Comparison of ENCODE assay signal across 15 cellular contexts in genomic region chr12:6328945-6329692, GRCh38. TPM values are rescaled to one million over a fixed set of nuclear protein-coding genes. Genes with fewer than 3 reads are reported as not detected.
DNase-seq lines count a peak whose midpoint lies in the region; ATAC-seq and TF ChIP-seq lines count a peak whose summit lies in the region.
"Had no signal": no experiment of that assay in that cellular context is flagged by ENCODE, and none has a peak within 500 bp of the region (broad histone marks: within the 10 kb centered on the region; RNA-seq: fewer than 3 reads in every experiment).

No MANE protein-coding gene starts in this region.

- H2AFZ ChIP-seq in H9 (ENCODE audit: low read length) (no peak overlapping the region), mammary epithelial cell (ENCODE audit: low read depth, low read length) (no peak overlapping the region)

- CTCF ChIA-PET in mammary epithelial cell (lab: Charles Lee; ENCODE audit: low non-redundant PET) = no interaction called here

- no peak overlapping the region for H2BK120ac ChIP-seq in H9 (ENCODE audit: low read depth, low read length, poor library complexity, severe bottlenecking)

- no peak overlapping the region for H3K56ac ChIP-seq in H9 (ENCODE audit: insufficient read length, low read depth, low read length)

- no peaks in the 10 kb centered on the region for H3K9me3 ChIP-seq in H9 (ENCODE audit: control insufficient read depth, low read depth, low read length)
- no peaks in the 10 kb centered on the region for H3K9me3 ChIP-seq in mammary epithelial cell (replicated peaks; ENCODE audit: insufficient read depth, low read length)
- H3K9me3 ChIP-seq: SJCRH30 had no signal

- H3K9ac ChIP-seq in H9 (ENCODE audit: extremely low read depth, insufficient read length, low read length) (no peak overlapping the region), mammary epithelial cell (ENCODE audit: insufficient read depth, low read length) (no peak overlapping the region)

- H3K4me1 ChIP-seq in H9 (ENCODE audit: insufficient read depth, low read length) (peaks cover 9% of the 10 kb centered on the region; the same call in 1 of the 2 replicates), mammary epithelial cell (ENCODE audit: insufficient read depth, low read length) (peaks cover 40% of the 10 kb centered on the region)
- H3K4me1 ChIP-seq: SJCRH30 had no signal

- H3K23me2 ChIP-seq in H9 (ENCODE audit: insufficient read length, low read depth, low read length, poor library complexity, severe bottlenecking) = no peaks in the 10 kb centered on the region

- H3K9me3 Mint-ChIP-seq in H9 = no peaks in the 10 kb centered on the region
- no peaks in the 10 kb centered on the region for H3K9me3 Mint-ChIP-seq in stimulated activated effector memory CD8-positive, alpha-beta T cell treated with anti-CD3 and anti-CD28 coated beads, Interleukin-12 subunit alpha, Interleukin-12 subunit beta, amount 100 ng/mL, for 72 hours
- H3K9me3 Mint-ChIP-seq: activated CD4-positive, alpha-beta T cell treated with anti-CD3 and anti-CD28 coated beads, Interleukin-2, amount 10 ng/mL, durations not matched to agents 24 days and 14 days; activated T-cell treated with anti-CD3 and anti-CD28 coated beads, Interleukin-2, amount 50 U/mL, for 4 hours; CD4-positive, alpha-beta memory T cell; type B pancreatic cell had no signal

- no peak overlapping the region for H4K8ac ChIP-seq in H9 (replicated peaks; ENCODE audit: insufficient read length, low read depth, low read length)

- in situ Hi-C loops in mammary epithelial cell (cut with MboI; ENCODE audit: low sequenced_read_pairs in 2 of 2) = no loop called here

- intact Hi-C loops in mammary epithelial cell (cut with micrococcal nuclease) = no loop called here

- no peak overlapping the region for H4K91ac ChIP-seq in H9 (ENCODE audit: insufficient read length, low read depth, low read length)

- no peak overlapping the region for H2BK15ac ChIP-seq in H9 (ENCODE audit: low read depth, low read length)

- no peak overlapping the region for H3T11ph ChIP-seq in H9 (ENCODE audit: low read length)

- H3K27me3 ChIP-seq in H9 (ENCODE audit: insufficient read depth, low read length) (no peaks in the 10 kb centered on the region), mammary epithelial cell (ENCODE audit: insufficient read depth, low read length) (no peaks in the 10 kb centered on the region)
- H3K27me3 ChIP-seq: SJCRH30 had no signal

- H3K36me3 Mint-ChIP-seq in H9 (ENCODE audit: insufficient read depth in 1 of 3, low read depth in 3 of 3) = peaks cover 38 to 68% (median 53%) of the 10 kb centered on the region in 3 experiments; a peak in 6 of 7 replicates
- peaks cover 92% of the 10 kb centered on the region for H3K36me3 Mint-ChIP-seq in stimulated activated effector memory CD8-positive, alpha-beta T cell treated with anti-CD3 and anti-CD28 coated beads, Interleukin-12 subunit alpha, Interleukin-12 subunit beta, amount 100 ng/mL, for 72 hours

- no peak overlapping the region for H4K5ac ChIP-seq in H9 (ENCODE audit: insufficient read length, low read depth, low read length)

- TF ChIP-seq CTCF in H9 (conservative IDR thresholded peaks at IDR 0.05) = no peak
- no peak for TF ChIP-seq CTCF in mammary epithelial cell (conservative IDR thresholded peaks at IDR 0.05 in 1 of 2, IDR thresholded peaks at IDR 0.05 in 1 of 2; ENCODE audit: extremely low read depth in 1 of 2, insufficient read depth in 1 of 2, low read depth in 1 of 2, low read length in 2 of 2)

- no peak overlapping the region for H3K18ac ChIP-seq in H9 (ENCODE audit: insufficient read length, low read depth, low read length)

- WGBS in H9 (ENCODE audit: extremely low coverage, insufficient read length, low lambda C conversion rate) = no CpG with 5 or more reads among the region's 74 CpGs
- 81% methylated on average over 34 of the region's 74 CpGs for WGBS in mammary epithelial cell (ENCODE audit: low coverage, missing lambda C conversion rate)

- peak; percentile 91 for DNase-seq in H9
- no peak for DNase-seq in mammary epithelial cell
- DNase-seq in stimulated activated effector memory CD8-positive, alpha-beta T cell treated with anti-CD3 and anti-CD28 coated beads, Interleukin-12 subunit alpha, Interleukin-12 subunit beta, amount 100 ng/mL, for 72 hours (ENCODE audit: low spot score in 2 of 2) = no peak
- no peak for DNase-seq in NCI-H1436 (lab: John Stamatoyannopoulos, UW)
- no peak for DNase-seq in stimulated activated CD8-positive, alpha-beta memory T cell treated with anti-CD3 and anti-CD28 coated beads, Interleukin-4, amount 100 ng/mL, for 48 hours
- DNase-seq: activated CD4-positive, alpha-beta T cell treated with anti-CD3 and anti-CD28 coated beads, Interleukin-2, amount 10 ng/mL, durations not matched to agents 24 days and 14 days; activated T-cell treated with anti-CD3 and anti-CD28 coated beads, Interleukin-2, amount 50 U/mL, for 4 hours; amniotic stem cell; CD4-positive, alpha-beta memory T cell; NCI-H1694 treated with DMSO at 0.1 percent for 48 hours; NCI-H510A; SJCRH30 had no signal

- H3K4ac ChIP-seq in H9 (ENCODE audit: low read depth, low read length) = no peak overlapping the region

- H3K27ac ChIP-seq in H9 (ENCODE audit: insufficient read length, low read depth, low read length) (no peak overlapping the region), mammary epithelial cell (ENCODE audit: insufficient read depth, low read depth, low read length) (no peak overlapping the region)
- H3K27ac ChIP-seq: HL-60, SJCRH30 had no signal

- H3K4me1 Mint-ChIP-seq in H9 = peaks cover 28 to 45% of the 10 kb centered on the region in 2 experiments
- peaks cover 31% of the 10 kb centered on the region for H3K4me1 Mint-ChIP-seq in stimulated activated effector memory CD8-positive, alpha-beta T cell treated with anti-CD3 and anti-CD28 coated beads, Interleukin-12 subunit alpha, Interleukin-12 subunit beta, amount 100 ng/mL, for 72 hours

- H2AK5ac ChIP-seq in H9 (ENCODE audit: insufficient read length, low read length) = no peak overlapping the region

- BruUV-seq in mammary epithelial cell (replicated peaks; lab: Mats Ljungman, UMichigan) = TSS peak; percentile 31

- H3K79me2 ChIP-seq in H9 (ENCODE audit: insufficient read depth, low read length) = no peaks in the 10 kb centered on the region
- H3K79me2 ChIP-seq in mammary epithelial cell (ENCODE audit: insufficient read depth, low read length) = peaks cover 34% of the 10 kb centered on the region

- no peak overlapping the region for H2BK12ac ChIP-seq in H9 (ENCODE audit: insufficient read length, low read depth, low read length)

- H3K4me3 Mint-ChIP-seq in H9 = no peak overlapping the region
- no peak overlapping the region for H3K4me3 Mint-ChIP-seq in stimulated activated effector memory CD8-positive, alpha-beta T cell treated with anti-CD3 and anti-CD28 coated beads, Interleukin-12 subunit alpha, Interleukin-12 subunit beta, amount 100 ng/mL, for 72 hours
- H3K4me3 Mint-ChIP-seq: activated CD4-positive, alpha-beta T cell treated with anti-CD3 and anti-CD28 coated beads, Interleukin-2, amount 10 ng/mL, durations not matched to agents 24 days and 14 days; activated T-cell treated with anti-CD3 and anti-CD28 coated beads, Interleukin-2, amount 50 U/mL, for 4 hours; CD4-positive, alpha-beta memory T cell; type B pancreatic cell had no signal

- peak overlapping the region in 2 of 3 experiments; percentile 39 to 61; a peak in 1 of 7 replicates for H3K27ac Mint-ChIP-seq in H9
- H3K27ac Mint-ChIP-seq in stimulated activated effector memory CD8-positive, alpha-beta T cell treated with anti-CD3 and anti-CD28 coated beads, Interleukin-12 subunit alpha, Interleukin-12 subunit beta, amount 100 ng/mL, for 72 hours = peak overlapping the region; percentile 63
- H3K27ac Mint-ChIP-seq: activated CD4-positive, alpha-beta T cell treated with anti-CD3 and anti-CD28 coated beads, Interleukin-2, amount 10 ng/mL, durations not matched to agents 24 days and 14 days had no signal

- H3K79me1 ChIP-seq in H9 (ENCODE audit: insufficient read depth, low read depth, low read length, poor library complexity, severe bottlenecking) = no peaks in the 10 kb centered on the region

- H3K14ac ChIP-seq in H9 (ENCODE audit: insufficient read depth, low read length) = no peak overlapping the region

- no peak overlapping the region for H2BK5ac ChIP-seq in H9 (ENCODE audit: insufficient read length, low read length)

- H4K20me1 ChIP-seq in H9 (ENCODE audit: control insufficient read depth, insufficient read depth, insufficient read length) (no peaks in the 10 kb centered on the region), mammary epithelial cell (ENCODE audit: insufficient read depth, low read length) (peaks cover 2% of the 10 kb centered on the region)

- no peaks in the 10 kb centered on the region for H3K27me3 Mint-ChIP-seq in H9 (ENCODE audit: low read depth)
- H3K27me3 Mint-ChIP-seq: activated CD4-positive, alpha-beta T cell treated with anti-CD3 and anti-CD28 coated beads, Interleukin-2, amount 10 ng/mL, durations not matched to agents 24 days and 14 days; CD4-positive, alpha-beta memory T cell; type B pancreatic cell had no signal

- H3K23ac ChIP-seq in H9 (ENCODE audit: insufficient read length, low read depth, low read length) = no peak overlapping the region

- no peak for ATAC-seq in stimulated activated effector memory CD8-positive, alpha-beta T cell treated with anti-CD3 and anti-CD28 coated beads, Interleukin-12 subunit alpha, Interleukin-12 subunit beta, amount 100 ng/mL, for 72 hours
- ATAC-seq in GM21737 (IDR thresholded peaks at IDR 0.05; ENCODE audit: unreplicated experiment) = no peak
- ATAC-seq: activated T-cell treated with anti-CD3 and anti-CD28 coated beads, Interleukin-2, amount 50 U/mL, for 4 hours had no signal

- dilution Hi-C loops in mammary epithelial cell (cut with HindIII; ENCODE audit: low sequenced_read_pairs) = no loop called here

- H2BK20ac ChIP-seq in H9 (ENCODE audit: low read depth, low read length, poor library complexity, severe bottlenecking) = no peak overlapping the region

- H3K4me3 ChIP-seq in mammary epithelial cell (replicated peaks in 1 of 3; ENCODE audit: insufficient read depth in 1 of 3, low read depth in 2 of 3, low read length in 3 of 3) = no peak overlapping the region
- H3K4me3 ChIP-seq: SJCRH30 had no signal

- H3K4me2 ChIP-seq in H9 (ENCODE audit: insufficient read depth, insufficient read length, low read length) (no peak overlapping the region), mammary epithelial cell (ENCODE audit: insufficient read depth, low read depth, low read length) (no peak overlapping the region)

- H3K36me3 ChIP-seq in mammary epithelial cell (ENCODE audit: insufficient read depth, low read length) = peaks cover 29% of the 10 kb centered on the region

RNA-seq across cellular contexts. Expression of gene TNFRSF1A, which starts 12.8 kb away (rescaled TPM):
- total RNA-seq in H9 (2021) (55.9 and 59.9 TPM in 2 replicates), mammary epithelial cell (100 to 1,000 TPM; 107 to 195 TPM)
- polyA plus RNA-seq in mammary epithelial cell = 87.6 TPM
- polyA minus RNA-seq in mammary epithelial cell = 191 TPM

RNA-seq across cellular contexts. Expression of gene PLEKHG6, which starts 18.6 kb away (rescaled TPM):
- total RNA-seq in H9 (2021) = 17.7 and 20.0 TPM in 2 replicates
- total RNA-seq in mammary epithelial cell = 1 to 10 TPM; 2.2 to 3.3 TPM
- polyA plus RNA-seq in mammary epithelial cell = 2.1 TPM
- polyA minus RNA-seq in mammary epithelial cell = not detected
- total RNA-seq: activated CD4-positive, alpha-beta T cell treated with anti-CD3 and anti-CD28 coated beads, Interleukin-2, amount 10 ng/mL, durations not matched to agents 24 days and 14 days; activated T-cell treated with anti-CD3 and anti-CD28 coated beads, Interleukin-2, amount 50 U/mL, for 4 hours; CD4-positive, alpha-beta memory T cell had no signal

RNA-seq across cellular contexts. Expression of gene SCNN1A, which starts 46.2 kb away (rescaled TPM):
- total RNA-seq in H9 (2021) (104 and 111 TPM in 2 replicates), mammary epithelial cell (100 to 1,000 TPM; 171 to 202 TPM)
- 174 TPM for polyA plus RNA-seq in mammary epithelial cell
- 383 TPM for polyA minus RNA-seq in mammary epithelial cell
- total RNA-seq: activated CD4-positive, alpha-beta T cell treated with anti-CD3 and anti-CD28 coated beads, Interleukin-2, amount 10 ng/mL, durations not matched to agents 24 days and 14 days; SJCRH30 had no signal

RNA-seq across cellular contexts. Expression of gene LTBR, which starts 54.8 kb away (rescaled TPM):
- total RNA-seq in H9 (2021) (3.4 and 4.8 TPM in 2 replicates), mammary epithelial cell (100 to 1,000 TPM; 134 to 149 TPM)
- 119 TPM for polyA plus RNA-seq in mammary epithelial cell
- 89.5 TPM for polyA minus RNA-seq in mammary epithelial cell
- polyA plus RNA-seq: CD4-positive, alpha-beta memory T cell had no signal
